13 cellular contexts compared by ENCODE assay signal in the genomic region with DNA sequence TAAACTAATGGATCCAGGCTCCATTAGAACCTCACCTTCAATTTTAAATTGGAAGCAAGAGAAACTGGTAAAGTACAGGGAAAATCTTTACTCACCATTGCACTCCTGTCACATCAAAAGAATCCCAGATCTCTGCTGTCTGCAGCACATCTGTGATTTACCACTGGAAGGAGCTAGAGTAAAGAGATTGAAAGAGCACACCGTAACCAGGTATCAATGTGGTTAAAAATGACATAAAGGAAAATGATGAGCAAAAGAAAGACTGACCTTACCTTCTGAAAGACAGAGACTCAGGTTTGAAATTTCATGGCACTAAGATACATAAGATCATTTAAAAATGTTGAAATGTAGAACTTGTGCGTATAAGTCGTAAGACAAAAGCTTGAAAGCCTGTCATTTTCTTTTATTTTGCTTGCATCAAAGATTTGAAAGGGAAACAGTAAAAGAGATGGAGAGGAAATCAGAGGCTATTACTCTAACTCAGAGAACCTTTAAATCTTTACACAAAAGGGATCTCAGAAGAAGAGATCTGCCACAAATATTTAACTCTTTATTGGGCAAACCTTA.
DNase-seq lines count a peak whose midpoint lies in the region; ATAC-seq and TF ChIP-seq lines count a peak whose summit lies in the region.
"Had no signal": no experiment of that assay in that cellular context is flagged by ENCODE, and none has a peak within 500 bp of the region (broad histone marks: within the 10 kb centered on the region; RNA-seq: fewer than 3 reads in every experiment).

No MANE protein-coding gene starts in this region.

- H2AFZ ChIP-seq in Karpas-422 (ENCODE audit: low read length): no peak overlapping the region

- H3K4me1 ChIP-seq in Karpas-422 (ENCODE audit: low read length): no peaks in the 10 kb centered on the region

- H3K36me3 ChIP-seq in Karpas-422 (ENCODE audit: insufficient read depth, low read length): no peaks in the 10 kb centered on the region

- no peak overlapping the region for H3K4me3 ChIP-seq in Karpas-422 (ENCODE audit: low read length)

- no peaks in the 10 kb centered on the region for H3K36me3 Mint-ChIP-seq in nephron progenitor cell (ENCODE audit: low read depth)

- H3K9ac ChIP-seq in Karpas-422 (ENCODE audit: low read length): no peak overlapping the region

- H3K9me2 ChIP-seq in Karpas-422 (replicated peaks; ENCODE audit: insufficient read depth, low read length): no peaks in the 10 kb centered on the region

- peaks cover 2% of the 10 kb centered on the region; the same call in 1 of the 2 replicates for H3K9me3 ChIP-seq in Karpas-422 (ENCODE audit: low read length)

- no peaks in the 10 kb centered on the region for H3K27me3 Mint-ChIP-seq in nephron progenitor cell (ENCODE audit: low read depth, poor library complexity)

- no peak overlapping the region for H3K4me3 Mint-ChIP-seq in nephron progenitor cell

- H3K9me3 Mint-ChIP-seq in nephron progenitor cell: peaks cover 7% of the 10 kb centered on the region

- H4K20me1 ChIP-seq in Karpas-422 (ENCODE audit: insufficient read depth, low read depth, low read length): no peaks in the 10 kb centered on the region

- DNase-seq in Karpas-422 (peak; percentile 42), T47D (ENCODE audit: low read depth in 1 of 2, low spot score in 1 of 2) (peak; percentile 6 to 52), myocyte (ENCODE audit: low read depth) (peak; percentile 15), GM13977 (ENCODE audit: low spot score) (no peak), NCI-H2107 (lab: John Stamatoyannopoulos, UW) (no peak), nephron progenitor cell (no peak)
- DNase-seq: activated effector memory CD4-positive, alpha-beta T cell treated with anti-CD3 and anti-CD28 coated beads, Interleukin-2, amount 50 U/mL, for 16 hours; GF-D8; left ventricle myocardium superior; NCI-H226; small intestine had no signal

- TF ChIP-seq CTCF in C4-2B (conservative IDR thresholded peaks at IDR 0.05) (peak; percentile 54), GM13977 (IDR thresholded peaks at IDR 0.05; ENCODE audit: extremely low read depth, insufficient read depth, missing control alignments) (no peak), nephron progenitor cell (IDR thresholded peaks at IDR 0.05) (no peak)

- no peaks in the 10 kb centered on the region for H3K79me2 ChIP-seq in Karpas-422 (ENCODE audit: low read length)

- in situ Hi-C loops in T47D (cut with HindIII; ENCODE audit: low pct_unique_long_range_greater_than_20kb, low sequenced_read_pairs): no loop called here
- in situ Hi-C loops in GM13977 (cut with MboI; ENCODE audit: low pct_unique_long_range_greater_than_20kb, low sequenced_read_pairs, unreplicated experiment): no loop called here

- H3K27ac ChIP-seq in C4-2B: no peak overlapping the region
- H3K27ac ChIP-seq in Karpas-422 (ENCODE audit: low read length): no peak overlapping the region

- H3K4me1 Mint-ChIP-seq in nephron progenitor cell: no peaks in the 10 kb centered on the region

- no peak overlapping the region for H3K27ac Mint-ChIP-seq in nephron progenitor cell

- no peak overlapping the region for H3K4me2 ChIP-seq in Karpas-422 (ENCODE audit: low read depth, low read length, poor library complexity, severe bottlenecking)

- no peaks in the 10 kb centered on the region for H3K27me3 ChIP-seq in Karpas-422 (ENCODE audit: low read length)

- ATAC-seq in HG03095 (IDR thresholded peaks at IDR 0.05; ENCODE audit: unreplicated experiment): no peak
- ATAC-seq: left ventricle myocardium superior had no signal

Comparison
In these comparisons a context has a peak if more than half of its experiments do, and no peak if none do; other contexts are left out.
1. DNase-seq: peak in Karpas-422 (single experiment), T47D (2 of 2) and myocyte (single experiment); none in GM13977 (single experiment), NCI-H2107 (single experiment) and nephron progenitor cell (single experiment).